ENCODE assay signal across 2 cellular contexts in genomic region chr22:46196268-46196667, GRCh38.
A peak's percentile ranks its signal among the peaks of the same experiment; 100 is the strongest.
TF ChIP-seq lines count a peak whose summit lies in the region.

No MANE protein-coding gene starts in this region.

TF ChIP-seq in liver, 16 proteins besides CTCF, POLR2A, EP300 and RAD21:
- TF ChIP-seq RXRA (IDR thresholded peaks at IDR 0.05) (peak in 1 of 2 donors; percentile 46), JUND (IDR thresholded peaks at IDR 0.05) (no peak)

TF ChIP-seq in HepG2, 621 proteins besides CTCF, POLR2A, EP300 and RAD21:
- TF ChIP-seq TEF (CRISPR knock-in tag; IDR thresholded peaks at IDR 0.05) (no peak), ZNF839 (CRISPR knock-in tag; IDR thresholded peaks at IDR 0.05; ENCODE audit: borderline replicate concordance) (no peak), ZBTB49 (CRISPR knock-in tag; IDR thresholded peaks at IDR 0.05; ENCODE audit: borderline replicate concordance) (no peak), SATB2 (CRISPR knock-in tag; IDR thresholded peaks at IDR 0.05) (no peak), ZBTB21 (CRISPR knock-in tag; IDR thresholded peaks at IDR 0.05) (no peak), ZNF547 (CRISPR knock-in tag; IDR thresholded peaks at IDR 0.05) (no peak), GLMP (CRISPR knock-in tag; IDR thresholded peaks at IDR 0.05; ENCODE audit: borderline replicate concordance) (no peak), PRPF4 (IDR thresholded peaks at IDR 0.05; ENCODE audit: low read depth, low read length, poor library complexity, severe bottlenecking) (no peak), ZNF296 (CRISPR knock-in tag; conservative IDR thresholded peaks at IDR 0.05) (no peak), POLR2AphosphoS2 (IDR thresholded peaks at IDR 0.05; ENCODE audit: low read depth, low read length) (no peak), ZNF230 (CRISPR knock-in tag; IDR thresholded peaks at IDR 0.05) (no peak), ZNF562 (CRISPR knock-in tag; IDR thresholded peaks at IDR 0.05; ENCODE audit: borderline replicate concordance) (no peak), ZBTB14 (CRISPR knock-in tag; IDR thresholded peaks at IDR 0.05) (no peak), ATAD3A (CRISPR knock-in tag; IDR thresholded peaks at IDR 0.05) (no peak)
TF ChIP-seq in HepG2: peak in this region for 0.
